Comparison of ENCODE assay signal across 8 cellular contexts in genomic region chr20:5100684-5101347, GRCh38. TPM values are rescaled to one million over a fixed set of nuclear protein-coding genes. Genes with fewer than 3 reads are reported as not detected.
DNase-seq lines count a peak whose midpoint lies in the region; ATAC-seq and TF ChIP-seq lines count a peak whose summit lies in the region.

No MANE protein-coding gene starts in this region.

- H3K36me3 ChIP-seq in right atrium auricular region (peaks cover 67% of the 10 kb centered on the region), sigmoid colon (peaks cover 16 to 90% (median 22%) of the 10 kb centered on the region in 4 donors)

- H3K4me1 ChIP-seq in right atrium auricular region (no peaks in the 10 kb centered on the region), sigmoid colon (no peaks in the 10 kb centered on the region)

- peak overlapping the region; percentile 85 for H3K27ac Mint-ChIP-seq in T-helper 17 cell

- H3K9me3 ChIP-seq in T-helper 17 cell (ENCODE audit: control insufficient read depth, low read length, poor library complexity, severe bottlenecking) (no peaks in the 10 kb centered on the region), right atrium auricular region (no peaks in the 10 kb centered on the region), sigmoid colon (no peaks in the 10 kb centered on the region)

- WGBS in sigmoid colon, 2 donors = 11 to 19% methylated on average over 9 of the region's 9 CpGs

- DNase-seq in activated gamma-delta T cell treated with Interleukin-2 at 50 U/mL for 16 hours = peak; percentile 76
- DNase-seq in activated gamma-delta T cell (lab: John Stamatoyannopoulos, UW) = no peak
- DNase-seq in NB4 (ENCODE audit: low read depth) = peak; percentile 73
- DNase-seq in T-helper 17 cell = peak; percentile 58 to 69 (median 63)
- DNase-seq in amniotic epithelial cell (ENCODE audit: low read depth) = peak; percentile 47
- peak; percentile 86 for DNase-seq in right atrium auricular region (ENCODE audit: low spot score)
- peak; percentile 82 for DNase-seq in sigmoid colon

- TF ChIP-seq POLR2A in NB4 (IDR thresholded peaks at IDR 0.05; ENCODE audit: extremely low read depth, insufficient read length) = no peak
- TF ChIP-seq POLR2A in sigmoid colon (IDR thresholded peaks at IDR 0.05) = no peak

- TF ChIP-seq CTCF in NB4 (IDR thresholded peaks at IDR 0.05; ENCODE audit: low read depth, low read length) = peak; percentile 70
- peak; percentile 86 to 93 for TF ChIP-seq CTCF in right atrium auricular region (IDR thresholded peaks at IDR 0.05)
- peak; percentile 48 to 89 (median 87) for TF ChIP-seq CTCF in sigmoid colon (IDR thresholded peaks at IDR 0.05)

- no peak for TF ChIP-seq EP300 in sigmoid colon (IDR thresholded peaks at IDR 0.05)

- H3K4me3 ChIP-seq in NB4 (ENCODE audit: low read depth, low read length) (no peak overlapping the region), right atrium auricular region (no peak overlapping the region), sigmoid colon (no peak overlapping the region)

- no peak overlapping the region for H3K4me3 Mint-ChIP-seq in T-helper 17 cell

- H3K27ac ChIP-seq in right atrium auricular region (no peak overlapping the region), sigmoid colon (no peak overlapping the region)

- peaks cover 10% of the 10 kb centered on the region for H3K4me1 Mint-ChIP-seq in T-helper 17 cell

- intact Hi-C loops in sigmoid colon (cut with DNase I) = loop anchor here (5.0 kb wide), 1 partner anchor 99 kb away; the partner anchor contains the start of gene SLC23A2

- H3K36me3 Mint-ChIP-seq in T-helper 17 cell (ENCODE audit: low read depth) = peaks cover 7% of the 10 kb centered on the region

- no peaks in the 10 kb centered on the region for H3K27me3 Mint-ChIP-seq in T-helper 17 cell

- H3K27me3 ChIP-seq in right atrium auricular region (no peaks in the 10 kb centered on the region), sigmoid colon (no peaks in the 10 kb centered on the region)

- ATAC-seq in T-helper 17 cell = peak; percentile 92
- ATAC-seq in GM21737 (IDR thresholded peaks at IDR 0.05; ENCODE audit: unreplicated experiment) = no peak

RNA-seq across cellular contexts. Expression of gene TMEM230, which starts 12.1 kb away (rescaled TPM):
- total RNA-seq in T-helper 17 cell (10 to 100 TPM; 49.9 to 50.5 TPM), right atrium auricular region (100 to 1,000 TPM in 1 of 2 donors, 10 to 100 TPM in 1; 77.7 to 101 TPM), sigmoid colon (100 to 1,000 TPM in 1 of 4 donors, 10 to 100 TPM in 3; 79.3 to 116 (median 94.0) TPM)
- polyA plus RNA-seq in sigmoid colon = 100 to 1,000 TPM in 2 of 3 donors, 10 to 100 TPM in 1; 68.7 to 145 (median 119) TPM

RNA-seq across cellular contexts. Expression of gene PCNA, which starts 18.9 kb away (rescaled TPM):
- total RNA-seq in T-helper 17 cell (10 to 100 TPM; 29.3 to 35.4 TPM), right atrium auricular region (10 to 100 TPM; 25.3 to 25.4 TPM), sigmoid colon (10 to 100 TPM; 24.6 to 54.8 (median 40.0) TPM)
- 100 to 1,000 TPM in 2 of 3 donors, 10 to 100 TPM in 1; 69.7 to 145 (median 137) TPM for polyA plus RNA-seq in sigmoid colon

RNA-seq across cellular contexts. Expression of gene CDS2, which starts 26.0 kb away (rescaled TPM):
- 10 to 100 TPM; 75.3 to 86.9 TPM for total RNA-seq in T-helper 17 cell
- total RNA-seq in right atrium auricular region = 10 to 100 TPM; 45.5 to 60.8 TPM
- 10 to 100 TPM; 30.0 to 49.0 (median 36.8) TPM for total RNA-seq in sigmoid colon
- polyA plus RNA-seq in sigmoid colon = 10 to 100 TPM in 1 of 3 donors, 1 to 10 TPM in 2; 1.8 to 15.7 (median 6.7) TPM
